ENCODE assay signal across 1 cellular context in the genomic region with DNA sequence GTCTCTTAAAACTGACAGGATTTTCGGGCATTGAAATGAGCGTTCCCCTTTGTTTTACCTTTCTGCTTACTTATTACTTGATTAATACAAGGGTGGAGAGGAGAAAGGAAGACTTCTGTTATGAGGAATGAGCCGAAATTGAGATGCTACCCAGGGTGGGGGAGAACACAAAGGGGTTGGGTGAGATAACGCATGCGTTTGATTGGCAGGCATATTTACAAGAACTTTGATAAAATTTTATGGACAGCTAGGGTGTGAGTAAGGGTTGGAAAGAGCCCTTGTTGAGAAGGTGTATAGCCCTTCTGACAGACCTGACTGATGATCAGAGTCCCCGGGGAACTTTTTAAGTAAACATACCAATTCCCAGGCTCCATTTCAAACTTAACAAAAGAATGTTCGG.
TF ChIP-seq lines count a peak whose summit lies in the region.

No MANE protein-coding gene starts in this region.

TF ChIP-seq in GM12878, 131 proteins besides CTCF, POLR2A, EP300 and RAD21 (continued from another document):
- no peak for TF ChIP-seq SKIL (IDR thresholded peaks at IDR 0.05; ENCODE audit: low read depth, poor library complexity, severe bottlenecking)
